In genomic region chr2:118855451-118856279, GRCh38 we compare ENCODE assay signal across 1 cellular context.
TF ChIP-seq lines count a peak whose summit lies in the region.

No MANE protein-coding gene starts in this region.

TF ChIP-seq in HepG2, 621 proteins besides CTCF, POLR2A, EP300 and RAD21 (continued from another document and continues in another):
- TF ChIP-seq ZBTB40 (IDR thresholded peaks at IDR 0.05) = no peak
- no peak for TF ChIP-seq ZBTB40 (CRISPR knock-in tag; IDR thresholded peaks at IDR 0.05)
- no peak for TF ChIP-seq JUNB (CRISPR knock-in tag; IDR thresholded peaks at IDR 0.05; ENCODE audit: borderline replicate concordance)
- no peak; the same call in 1 of the 2 replicates for TF ChIP-seq MAZ (IDR thresholded peaks at IDR 0.05; ENCODE audit: borderline replicate concordance, low read depth, low read length)
- TF ChIP-seq MAZ (CRISPR knock-in tag; IDR thresholded peaks at IDR 0.05; ENCODE audit: low read depth) = no peak
- TF ChIP-seq UBTF (CRISPR knock-in tag; IDR thresholded peaks at IDR 0.05) = peak; percentile 72
- 0 out of 2 replicates have a peak, but pooled peaks have one; percentile 46 for TF ChIP-seq ATF7-NPFF (CRISPR knock-in tag; IDR thresholded peaks at IDR 0.05; ENCODE audit: low read depth)
- TF ChIP-seq THAP8 (CRISPR knock-in tag; IDR thresholded peaks at IDR 0.05; ENCODE audit: borderline replicate concordance) = no peak
- TF ChIP-seq HDAC2 (CRISPR knock-in tag; IDR thresholded peaks at IDR 0.05) = no peak
- no peak for TF ChIP-seq TBL1XR1 (IDR thresholded peaks at IDR 0.05; ENCODE audit: borderline replicate concordance, low read length, partially characterized antibody)
- no peak for TF ChIP-seq ZNF766 (CRISPR knock-in tag; IDR thresholded peaks at IDR 0.05; ENCODE audit: borderline replicate concordance)
- no peak for TF ChIP-seq ZFAT (CRISPR knock-in tag; conservative IDR thresholded peaks at IDR 0.05)
- no peak for TF ChIP-seq TRIM24 (CRISPR knock-in tag; IDR thresholded peaks at IDR 0.05)
- TF ChIP-seq ELF3 (CRISPR knock-in tag; IDR thresholded peaks at IDR 0.05) = peak; percentile 47; the same call in 1 of the 2 replicates
- TF ChIP-seq SCMH1 (CRISPR knock-in tag; IDR thresholded peaks at IDR 0.05; ENCODE audit: borderline replicate concordance) = no peak
- TF ChIP-seq ZNF768 (CRISPR knock-in tag; IDR thresholded peaks at IDR 0.05) = peak; percentile 77
- no peak for TF ChIP-seq MEF2D (CRISPR knock-in tag; IDR thresholded peaks at IDR 0.05)
- no peak for TF ChIP-seq PBX3 (CRISPR knock-in tag; IDR thresholded peaks at IDR 0.05; ENCODE audit: borderline replicate concordance)
- TF ChIP-seq ZNF224 (CRISPR knock-in tag; IDR thresholded peaks at IDR 0.05) = no peak
- no peak for TF ChIP-seq KDM1A (CRISPR knock-in tag; IDR thresholded peaks at IDR 0.05)
- no peak for TF ChIP-seq ARHGAP35 (CRISPR knock-in tag; IDR thresholded peaks at IDR 0.05; ENCODE audit: borderline replicate concordance)
- TF ChIP-seq ZNF354B (CRISPR knock-in tag; IDR thresholded peaks at IDR 0.05) = no peak; the same call in 1 of the 2 replicates
- no peak for TF ChIP-seq ZNF780A (CRISPR knock-in tag; IDR thresholded peaks at IDR 0.05)
- TF ChIP-seq ARID2 (CRISPR knock-in tag; IDR thresholded peaks at IDR 0.05; ENCODE audit: borderline replicate concordance) = no peak
- peak; percentile 62; the same call in 1 of the 2 replicates for TF ChIP-seq ZNF317 (CRISPR knock-in tag; IDR thresholded peaks at IDR 0.05)
- no peak for TF ChIP-seq ZNF841 (CRISPR knock-in tag; IDR thresholded peaks at IDR 0.05; ENCODE audit: borderline replicate concordance)
- peak; percentile 59 for TF ChIP-seq ZFP36 (IDR thresholded peaks at IDR 0.05; ENCODE audit: borderline replicate concordance, low read depth, low read length, partially characterized antibody)
- TF ChIP-seq MLX (CRISPR knock-in tag; IDR thresholded peaks at IDR 0.05) = no peak
- TF ChIP-seq NR2F1 (CRISPR knock-in tag; IDR thresholded peaks at IDR 0.05) = peak; percentile 18 to 55; a peak in 2 of 4 replicates
- no peak for TF ChIP-seq DPF2 (CRISPR knock-in tag; IDR thresholded peaks at IDR 0.05; ENCODE audit: borderline replicate concordance, low read depth)
- no peak for TF ChIP-seq ONECUT2 (CRISPR knock-in tag; IDR thresholded peaks at IDR 0.05)
- TF ChIP-seq ZNF251 (CRISPR knock-in tag; IDR thresholded peaks at IDR 0.05) = no peak
- no peak for TF ChIP-seq NR2F2 (IDR thresholded peaks at IDR 0.05; ENCODE audit: borderline replicate concordance, low read depth)
- TF ChIP-seq U2AF1 (optimal IDR thresholded peaks at IDR 0.05; ENCODE audit: low read depth, low read length) = no peak
- peak; percentile 20; the same call in 1 of the 2 replicates for TF ChIP-seq ARID5B (CRISPR knock-in tag; IDR thresholded peaks at IDR 0.05)
- TF ChIP-seq NCOA2 (CRISPR knock-in tag; IDR thresholded peaks at IDR 0.05) = no peak
- no peak for TF ChIP-seq DRAP1 (CRISPR knock-in tag; IDR thresholded peaks at IDR 0.05)
- TF ChIP-seq ZNF772 (CRISPR knock-in tag; IDR thresholded peaks at IDR 0.05) = peak; percentile 48; the same call in 1 of the 2 replicates
- no peak for TF ChIP-seq HNRNPK (IDR thresholded peaks at IDR 0.05; ENCODE audit: low read depth, low read length, poor library complexity, severe bottlenecking)
- TF ChIP-seq ZNF543 (CRISPR knock-in tag; IDR thresholded peaks at IDR 0.05) = no peak
- TF ChIP-seq NPAS2 (CRISPR knock-in tag; IDR thresholded peaks at IDR 0.05; ENCODE audit: borderline replicate concordance) = no peak
- TF ChIP-seq ZNF234 (CRISPR knock-in tag; conservative IDR thresholded peaks at IDR 0.05) = no peak
- TF ChIP-seq CEBPZ (IDR thresholded peaks at IDR 0.05; ENCODE audit: low read length) = no peak
